Comparison of ENCODE assay signal across 10 cellular contexts in genomic region chr11:26522912-26523610, GRCh38. TPM values are rescaled to one million over a fixed set of nuclear protein-coding genes. Genes with fewer than 3 reads are reported as not detected.
DNase-seq lines count a peak whose midpoint lies in the region; ATAC-seq and TF ChIP-seq lines count a peak whose summit lies in the region.
"Had no signal": no experiment of that assay in that cellular context is flagged by ENCODE, and none has a peak within 500 bp of the region (broad histone marks: within the 10 kb centered on the region; RNA-seq: fewer than 3 reads in every experiment).

No MANE protein-coding gene starts in this region.

- TF ChIP-seq POLR2A in esophagus squamous epithelium (IDR thresholded peaks at IDR 0.05): no peak

- WGBS in esophagus squamous epithelium, 2 donors: 61 to 65% methylated on average over 12 of the region's 12 CpGs

- peaks cover 0 to 9% (median 3%) of the 10 kb centered on the region in 9 donors for H3K9me3 Mint-ChIP-seq in naive thymus-derived CD8-positive, alpha-beta T cell

- intact Hi-C loops in esophagus squamous epithelium (cut with DNase I): no loop called here

- no peaks in the 10 kb centered on the region for H3K4me1 Mint-ChIP-seq in naive thymus-derived CD8-positive, alpha-beta T cell

- H3K27me3 Mint-ChIP-seq in naive thymus-derived CD8-positive, alpha-beta T cell: no peaks in the 10 kb centered on the region

- H3K4me3 ChIP-seq in esophagus squamous epithelium: no peak overlapping the region

- TF ChIP-seq CTCF in 22Rv1 (IDR thresholded peaks at IDR 0.05) (peak; percentile 65), GM12874 (IDR thresholded peaks at IDR 0.05; ENCODE audit: insufficient read depth, low read depth, low read length) (peak; percentile 32; the same call in 1 of the 2 replicates), esophagus squamous epithelium (IDR thresholded peaks at IDR 0.05) (peak in 4 of 6 experiments; percentile 20 to 58 (median 30))

- no peaks in the 10 kb centered on the region for H3K36me3 Mint-ChIP-seq in naive thymus-derived CD8-positive, alpha-beta T cell

- H3K27me3 ChIP-seq in esophagus squamous epithelium: no peaks in the 10 kb centered on the region

- no peaks in the 10 kb centered on the region for H3K36me3 ChIP-seq in esophagus squamous epithelium

- DNase-seq in NCI-H69 (lab: John Stamatoyannopoulos, UW): peak; percentile 76
- DNase-seq in esophagus squamous epithelium (lab: John Stamatoyannopoulos, UW): no peak
- DNase-seq in naive thymus-derived CD8-positive, alpha-beta T cell: no peak
- no peak for DNase-seq in globus pallidus (ENCODE audit: low spot score)
- DNase-seq in effector CD4-positive, alpha-beta T cell: no peak
- DNase-seq in COLO668 (lab: John Stamatoyannopoulos, UW; ENCODE audit: unreplicated experiment): no peak
- DNase-seq: activated CD4-positive, alpha-beta T cell treated with anti-CD3 and anti-CD28 coated beads for 4 hours; GF-D8 had no signal

- no peak for ATAC-seq in naive thymus-derived CD8-positive, alpha-beta T cell

- H3K27ac Mint-ChIP-seq in naive thymus-derived CD8-positive, alpha-beta T cell: no peak overlapping the region

- H3K4me3 Mint-ChIP-seq in naive thymus-derived CD8-positive, alpha-beta T cell: no peak overlapping the region

- no peaks in the 10 kb centered on the region for H3K4me1 ChIP-seq in esophagus squamous epithelium

- POLR2A ChIA-PET in naive thymus-derived CD8-positive, alpha-beta T cell (lab: Charles Lee): no interaction called here

- H3K27ac ChIP-seq in 22Rv1 (no peak overlapping the region), esophagus squamous epithelium (no peak overlapping the region)

- H3K9me3 ChIP-seq in esophagus squamous epithelium: no peaks in the 10 kb centered on the region

RNA-seq across cellular contexts. Expression of gene MUC15, which starts 49.0 kb away (rescaled TPM):
- 10 to 100 TPM; 14.7 to 30.6 (median 22.4) TPM for total RNA-seq in esophagus squamous epithelium
- not detected for total RNA-seq in naive thymus-derived CD8-positive, alpha-beta T cell
- polyA plus RNA-seq in naive thymus-derived CD8-positive, alpha-beta T cell: not detected

Comparison
In these comparisons a context has a peak if more than half of its experiments do, and no peak if none do; other contexts are left out.
1. RNA of gene MUC15, which starts 49.0 kb away (total RNA-seq): 14.7 to 30.6 TPM in esophagus squamous epithelium; not detected in naive thymus-derived CD8-positive, alpha-beta T cell; every median in the first group is over 10 times any median in the second.
2. Peak in every context shown above with its lines, with median percentiles within 50 percentile points of each other: CTCF ChIP-seq.